In the genomic region with DNA sequence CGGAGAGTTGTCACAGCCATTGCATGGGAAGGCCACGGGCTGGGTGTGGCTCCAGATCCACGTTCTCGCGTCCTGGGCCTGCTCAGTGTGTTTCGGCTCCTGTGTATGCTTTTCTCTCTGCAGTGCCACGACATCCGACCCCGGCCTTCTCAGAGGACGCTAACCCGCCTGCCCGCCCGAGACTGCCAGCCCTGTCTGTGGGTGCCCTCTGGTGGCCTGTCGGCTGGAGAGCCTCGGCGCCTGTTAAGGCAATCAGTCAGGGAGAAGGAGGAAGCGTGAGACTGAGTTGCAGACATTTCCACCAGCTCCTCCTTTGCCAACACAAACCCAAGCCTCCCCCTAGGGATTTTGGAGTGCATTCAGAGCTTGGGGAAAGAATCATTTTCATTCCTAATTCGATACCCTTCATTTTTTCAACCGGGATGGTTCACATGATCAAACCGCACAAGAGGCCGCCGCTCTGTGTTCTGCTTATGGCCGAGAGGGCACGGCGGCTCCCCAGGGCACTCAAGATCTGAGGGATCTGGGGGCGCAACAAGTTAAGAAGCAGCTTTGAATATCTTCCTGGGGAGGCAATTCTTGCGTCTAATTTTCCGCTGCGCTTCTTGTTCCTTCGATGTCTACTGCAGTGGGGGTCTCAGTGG, we compare ENCODE assay signal across 1 cellular context.
TF ChIP-seq lines count a peak whose summit lies in the region.

No MANE protein-coding gene starts in this region.

TF ChIP-seq in SK-N-SH, 30 proteins besides CTCF, POLR2A, EP300 and RAD21 (continued from another document):
- TF ChIP-seq, protein P1, sequence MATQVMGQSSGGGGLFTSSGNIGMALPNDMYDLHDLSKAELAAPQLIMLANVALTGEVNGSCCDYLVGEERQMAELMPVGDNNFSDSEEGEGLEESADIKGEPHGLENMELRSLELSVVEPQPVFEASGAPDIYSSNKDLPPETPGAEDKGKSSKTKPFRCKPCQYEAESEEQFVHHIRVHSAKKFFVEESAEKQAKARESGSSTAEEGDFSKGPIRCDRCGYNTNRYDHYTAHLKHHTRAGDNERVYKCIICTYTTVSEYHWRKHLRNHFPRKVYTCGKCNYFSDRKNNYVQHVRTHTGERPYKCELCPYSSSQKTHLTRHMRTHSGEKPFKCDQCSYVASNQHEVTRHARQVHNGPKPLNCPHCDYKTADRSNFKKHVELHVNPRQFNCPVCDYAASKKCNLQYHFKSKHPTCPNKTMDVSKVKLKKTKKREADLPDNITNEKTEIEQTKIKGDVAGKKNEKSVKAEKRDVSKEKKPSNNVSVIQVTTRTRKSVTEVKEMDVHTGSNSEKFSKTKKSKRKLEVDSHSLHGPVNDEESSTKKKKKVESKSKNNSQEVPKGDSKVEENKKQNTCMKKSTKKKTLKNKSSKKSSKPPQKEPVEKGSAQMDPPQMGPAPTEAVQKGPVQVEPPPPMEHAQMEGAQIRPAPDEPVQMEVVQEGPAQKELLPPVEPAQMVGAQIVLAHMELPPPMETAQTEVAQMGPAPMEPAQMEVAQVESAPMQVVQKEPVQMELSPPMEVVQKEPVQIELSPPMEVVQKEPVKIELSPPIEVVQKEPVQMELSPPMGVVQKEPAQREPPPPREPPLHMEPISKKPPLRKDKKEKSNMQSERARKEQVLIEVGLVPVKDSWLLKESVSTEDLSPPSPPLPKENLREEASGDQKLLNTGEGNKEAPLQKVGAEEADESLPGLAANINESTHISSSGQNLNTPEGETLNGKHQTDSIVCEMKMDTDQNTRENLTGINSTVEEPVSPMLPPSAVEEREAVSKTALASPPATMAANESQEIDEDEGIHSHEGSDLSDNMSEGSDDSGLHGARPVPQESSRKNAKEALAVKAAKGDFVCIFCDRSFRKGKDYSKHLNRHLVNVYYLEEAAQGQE (IDR thresholded peaks at IDR 0.05; ENCODE audit: low read depth, low read length) = 0 out of 2 replicates have a peak, but pooled peaks have one; percentile 9
- TF ChIP-seq, protein P2, sequence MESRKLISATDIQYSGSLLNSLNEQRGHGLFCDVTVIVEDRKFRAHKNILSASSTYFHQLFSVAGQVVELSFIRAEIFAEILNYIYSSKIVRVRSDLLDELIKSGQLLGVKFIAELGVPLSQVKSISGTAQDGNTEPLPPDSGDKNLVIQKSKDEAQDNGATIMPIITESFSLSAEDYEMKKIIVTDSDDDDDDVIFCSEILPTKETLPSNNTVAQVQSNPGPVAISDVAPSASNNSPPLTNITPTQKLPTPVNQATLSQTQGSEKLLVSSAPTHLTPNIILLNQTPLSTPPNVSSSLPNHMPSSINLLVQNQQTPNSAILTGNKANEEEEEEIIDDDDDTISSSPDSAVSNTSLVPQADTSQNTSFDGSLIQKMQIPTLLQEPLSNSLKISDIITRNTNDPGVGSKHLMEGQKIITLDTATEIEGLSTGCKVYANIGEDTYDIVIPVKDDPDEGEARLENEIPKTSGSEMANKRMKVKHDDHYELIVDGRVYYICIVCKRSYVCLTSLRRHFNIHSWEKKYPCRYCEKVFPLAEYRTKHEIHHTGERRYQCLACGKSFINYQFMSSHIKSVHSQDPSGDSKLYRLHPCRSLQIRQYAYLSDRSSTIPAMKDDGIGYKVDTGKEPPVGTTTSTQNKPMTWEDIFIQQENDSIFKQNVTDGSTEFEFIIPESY (IDR thresholded peaks at IDR 0.05; ENCODE audit: borderline replicate concordance, low read depth) = no peak
- TF ChIP-seq ELF1 (IDR thresholded peaks at IDR 0.05) = no peak
- no peak for TF ChIP-seq FOXJ3 (CRISPR knock-in tag; IDR thresholded peaks at IDR 0.05)
